ENCODE assay signal across 17 cellular contexts in genomic region chr9:3968891-3969290, GRCh38.
DNase-seq lines count a peak whose midpoint lies in the region; FAIRE-seq and TF ChIP-seq lines count a peak whose summit lies in the region.
"Had no signal": no experiment of that assay in that cellular context is flagged by ENCODE, and none has a peak within 500 bp of the region (broad histone marks: within the 10 kb centered on the region; RNA-seq: fewer than 3 reads in every experiment).

No MANE protein-coding gene starts in this region.

- DNase-seq in Caki2 (ENCODE audit: low read depth) = peak; percentile 51
- DNase-seq in HT1080 (ENCODE audit: low read depth) = peak; percentile 72
- DNase-seq in astrocyte (ENCODE audit: low read depth) = peak; percentile 66
- DNase-seq in kidney tubule cell (ENCODE audit: low spot score) = peak; percentile 92
- no peak for DNase-seq in CD14-positive monocyte (ENCODE audit: low spot score)
- no peak for DNase-seq in NCI-H187 treated with DMSO at 0.1 percent for 48 hours (lab: John Stamatoyannopoulos, UW)
- DNase-seq in colonic mucosa = no peak
- no peak for DNase-seq in SK-N-DZ (ENCODE audit: low spot score)
- DNase-seq: activated B cell treated with CpG ODN at 0.5 μM for 24 hours, activated gamma-delta T cell, BE2C, DMS153, KG1, NCI-H1417 treated with DMSO at 0.1 percent for 48 hours had no signal

- H3K27me3 ChIP-seq in astrocyte (ENCODE audit: insufficient read depth, low read length) (no peaks in the 10 kb centered on the region), colonic mucosa (no peaks in the 10 kb centered on the region)
- H3K27me3 ChIP-seq: BE2C had no signal

- H4K20me1 ChIP-seq in astrocyte (ENCODE audit: insufficient read depth, low read length) = peaks cover 7% of the 10 kb centered on the region

- H3K27ac ChIP-seq in astrocyte (ENCODE audit: low read depth, low read length) (no peak overlapping the region), colonic mucosa (no peak overlapping the region)
- H3K27ac ChIP-seq: RWPE1 had no signal

- H3K79me2 ChIP-seq in astrocyte (ENCODE audit: insufficient read depth, low read length) = peaks cover 4% of the 10 kb centered on the region

- TF ChIP-seq CTCF in astrocyte (IDR thresholded peaks at IDR 0.05; ENCODE audit: insufficient read depth, low read depth, low read length) (no peak), CD14-positive monocyte (IDR thresholded peaks at IDR 0.05) (no peak), colonic mucosa (IDR thresholded peaks at IDR 0.05) (no peak)

- H3K4me2 ChIP-seq in astrocyte (ENCODE audit: low read length) = no peak overlapping the region
- H3K4me2 ChIP-seq: GM23338 had no signal

- no peak overlapping the region for H3K4me3 Mint-ChIP-seq in astrocyte (ENCODE audit: unreplicated experiment)
- no peak overlapping the region for H3K4me3 Mint-ChIP-seq in CD14-positive monocyte
- H3K4me3 Mint-ChIP-seq: activated B cell treated with CpG ODN at 0.5 μM for 24 hours, GM23338 had no signal

- H3K4me3 ChIP-seq in astrocyte (ENCODE audit: insufficient read depth, low read depth, low read length) (no peak overlapping the region), colonic mucosa (no peak overlapping the region)
- H3K4me3 ChIP-seq: GM23338 had no signal

- H3K36me3 ChIP-seq in astrocyte (ENCODE audit: insufficient read depth, low read length) = no peaks in the 10 kb centered on the region
- no peaks in the 10 kb centered on the region for H3K36me3 ChIP-seq in colonic mucosa
- H3K36me3 ChIP-seq: BE2C had no signal

- H3K27me3 Mint-ChIP-seq in astrocyte (ENCODE audit: low read depth, unreplicated experiment) (no peaks in the 10 kb centered on the region), CD14-positive monocyte (ENCODE audit: low read depth in 3 of 3) (no peaks in the 10 kb centered on the region)

- intact Hi-C loops in CD14-positive monocyte (cut with micrococcal nuclease) = no loop called here
- intact Hi-C loops in colonic mucosa (cut with DNase I) = no loop called here

- H3K9ac ChIP-seq in astrocyte (ENCODE audit: low read length) (no peak overlapping the region), colonic mucosa (ENCODE audit: low read depth in 2 of 2, low read length in 2 of 2) (no peak overlapping the region)

- H3K27ac Mint-ChIP-seq in astrocyte (ENCODE audit: unreplicated experiment) (no peak overlapping the region), CD14-positive monocyte (no peak overlapping the region)
- H3K27ac Mint-ChIP-seq: activated B cell treated with CpG ODN at 0.5 μM for 24 hours, GM23338 had no signal

- no peak overlapping the region for H2AFZ ChIP-seq in astrocyte (ENCODE audit: low read depth, low read length)
- H2AFZ ChIP-seq: GM23338 had no signal

- H3K9me3 Mint-ChIP-seq in astrocyte (ENCODE audit: unreplicated experiment) (no peaks in the 10 kb centered on the region), CD14-positive monocyte (peaks cover 0 to 2% (median 0%) of the 10 kb centered on the region in 7 donors)
- H3K9me3 Mint-ChIP-seq: activated B cell treated with CpG ODN at 0.5 μM for 24 hours had no signal

- H3K4me1 Mint-ChIP-seq in astrocyte (ENCODE audit: low read depth, unreplicated experiment) (peaks cover 14% of the 10 kb centered on the region), CD14-positive monocyte (peaks cover 19% of the 10 kb centered on the region)
- H3K4me1 Mint-ChIP-seq: activated B cell treated with CpG ODN at 0.5 μM for 24 hours, GM23338 had no signal

- peak; percentile 67 for FAIRE-seq in astrocyte (lab: Jason Lieb, UNC)
- FAIRE-seq: endothelial cell of umbilical vein had no signal

- H3K4me1 ChIP-seq in astrocyte (ENCODE audit: insufficient read depth, low read length) = peaks cover 4% of the 10 kb centered on the region
- H3K4me1 ChIP-seq in colonic mucosa = no peaks in the 10 kb centered on the region
- H3K4me1 ChIP-seq: BE2C had no signal

- H3K36me3 Mint-ChIP-seq in astrocyte (ENCODE audit: low read depth, unreplicated experiment) (no peaks in the 10 kb centered on the region), CD14-positive monocyte (no peaks in the 10 kb centered on the region)

- in situ Hi-C loops in Caki2 (cut with HindIII; ENCODE audit: low pct_unique_long_range_greater_than_20kb, low sequenced_read_pairs) = no loop called here

- H3K9me3 ChIP-seq in astrocyte (ENCODE audit: insufficient read depth, low read depth, low read length) (no peaks in the 10 kb centered on the region), colonic mucosa (no peaks in the 10 kb centered on the region)
- H3K9me3 ChIP-seq: BE2C had no signal

Comparison
In these comparisons a context has a peak if more than half of its experiments do, and no peak if none do; other contexts are left out.
1. DNase-seq: peak in Caki2 (single experiment), HT1080 (single experiment), astrocyte (single experiment) and kidney tubule cell (single experiment); none in CD14-positive monocyte (single experiment), NCI-H187 treated with DMSO at 0.1 percent for 48 hours (single experiment), colonic mucosa (single experiment) and SK-N-DZ (single experiment).